ENCODE assay signal across 22 cellular contexts in the genomic region with DNA sequence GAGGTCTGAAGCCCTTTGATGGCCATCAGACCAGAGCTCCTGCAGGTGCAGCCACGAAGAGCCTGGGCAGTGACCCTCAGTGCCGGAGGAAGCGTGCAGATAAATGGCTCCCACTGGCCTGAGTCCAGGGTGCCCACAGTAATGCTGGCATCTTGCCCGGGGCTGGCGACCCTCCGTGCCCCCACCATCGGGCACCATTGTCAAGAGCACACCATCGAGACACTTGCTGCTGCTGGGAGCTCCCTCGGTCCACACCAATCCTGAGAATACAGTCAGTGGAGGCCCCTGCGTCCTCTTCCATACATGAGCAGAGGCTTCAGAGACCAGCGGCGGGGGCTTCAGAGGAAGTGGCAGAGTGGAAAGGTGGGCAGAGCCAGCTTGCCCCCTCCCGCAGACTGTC.
"Had no signal": no experiment of that assay in that cellular context is flagged by ENCODE, and none has a peak within 500 bp of the region (broad histone marks: within the 10 kb centered on the region; RNA-seq: fewer than 3 reads in every experiment).

No MANE protein-coding gene starts in this region.

- H3K36me3 Mint-ChIP-seq: memory B cell, naive B cell had no signal

- H3K9me3 Mint-ChIP-seq: memory B cell had no signal

- FAIRE-seq: endometrium, frontal cortex had no signal

- DNase-seq: cerebellar nuclear complex; colonic mucosa; effector CD8-positive, alpha-beta T cell; heart left ventricle; hippocampal formation; kidney glomerular epithelial cell; lower lobe of right lung; midbrain; naive B cell; psoas muscle; retina; stimulated activated CD4-positive, alpha-beta T cell treated with anti-CD3 and anti-CD28 coated beads, Interleukin-2, amount 100 ng/mL, for 24 hours; stimulated activated naive CD4-positive, alpha-beta T cell; trophoblast cell; uterus had no signal

- H3K4me1 ChIP-seq: colonic mucosa, heart left ventricle, lower lobe of right lung, psoas muscle, right lobe of liver, uterus had no signal

- H3K4me1 Mint-ChIP-seq: memory B cell, naive B cell, nephron had no signal

- H3K27ac Mint-ChIP-seq: memory B cell, nephron had no signal

- H3K27ac ChIP-seq: colonic mucosa, heart left ventricle, lower lobe of right lung, psoas muscle, right lobe of liver, skin epidermis, uterus had no signal

- H3K36me3 ChIP-seq: colonic mucosa, heart left ventricle, lower lobe of right lung, right lobe of liver, uterus had no signal

- H3K4me3 ChIP-seq: colonic mucosa, heart left ventricle, lower lobe of right lung, psoas muscle, right lobe of liver, skin epidermis, uterus had no signal

- ATAC-seq: esophagus mucosa, heart left ventricle, lower lobe of right lung, psoas muscle had no signal

- H3K9me3 ChIP-seq: colonic mucosa, lower lobe of right lung, psoas muscle, right lobe of liver, uterus had no signal

- H3K27me3 ChIP-seq: colonic mucosa, right lobe of liver, uterus had no signal

- H3K4me3 Mint-ChIP-seq: memory B cell, naive B cell, nephron had no signal
